8 cellular contexts compared by ENCODE assay signal in genomic region chr1:246117066-246117791, GRCh38.
DNase-seq lines count a peak whose midpoint lies in the region; TF ChIP-seq lines count a peak whose summit lies in the region.

No MANE protein-coding gene starts in this region.

- no peak overlapping the region for H2BK5ac ChIP-seq in H9 (ENCODE audit: insufficient read length, low read length)

- H3K79me1 ChIP-seq in H9 (ENCODE audit: insufficient read depth, low read depth, low read length, poor library complexity, severe bottlenecking), result no peaks in the 10 kb centered on the region

- no peak overlapping the region for H2BK20ac ChIP-seq in H9 (ENCODE audit: low read depth, low read length, poor library complexity, severe bottlenecking)

- no peaks in the 10 kb centered on the region for H3K9me3 ChIP-seq in H9 (ENCODE audit: control insufficient read depth, low read depth, low read length)

- no peak overlapping the region for H3K56ac ChIP-seq in H9 (ENCODE audit: insufficient read length, low read depth, low read length)

- no peak overlapping the region for H3K4ac ChIP-seq in H9 (ENCODE audit: low read depth, low read length)

- H3K23ac ChIP-seq in H9 (ENCODE audit: insufficient read length, low read depth, low read length), result no peak overlapping the region

- no CpG with 5 or more reads among the region's 10 CpGs for WGBS in H9 (ENCODE audit: extremely low coverage, insufficient read length, low lambda C conversion rate)

- H3K4me1 ChIP-seq in H9 (ENCODE audit: insufficient read depth, low read length), result peaks cover 2% of the 10 kb centered on the region; the same call in 1 of the 2 replicates

- H3K9ac ChIP-seq in H9 (ENCODE audit: extremely low read depth, insufficient read length, low read length), result no peak overlapping the region

- H3K27ac ChIP-seq in H9 (ENCODE audit: insufficient read length, low read depth, low read length), result no peak overlapping the region

- peak; percentile 73 for TF ChIP-seq CTCF in H9 (conservative IDR thresholded peaks at IDR 0.05)

- no peaks in the 10 kb centered on the region for H3K9me3 Mint-ChIP-seq in H9

- no peak overlapping the region for H3T11ph ChIP-seq in H9 (ENCODE audit: low read length)

- peak overlapping the region in 1 of 3 experiments; percentile 74; a peak in 1 of 7 replicates for H3K27ac Mint-ChIP-seq in H9

- no peak overlapping the region for H3K14ac ChIP-seq in H9 (ENCODE audit: insufficient read depth, low read length)

- no peak overlapping the region for H3K18ac ChIP-seq in H9 (ENCODE audit: insufficient read length, low read depth, low read length)

- no peak overlapping the region for H3K4me2 ChIP-seq in H9 (ENCODE audit: insufficient read depth, insufficient read length, low read length)

- no peaks in the 10 kb centered on the region for H3K79me2 ChIP-seq in H9 (ENCODE audit: insufficient read depth, low read length)

- H3K27me3 Mint-ChIP-seq in H9 (ENCODE audit: low read depth), result no peaks in the 10 kb centered on the region

- no peaks in the 10 kb centered on the region for H3K36me3 Mint-ChIP-seq in H9 (ENCODE audit: insufficient read depth in 1 of 3, low read depth in 3 of 3)

- no peaks in the 10 kb centered on the region for H3K23me2 ChIP-seq in H9 (ENCODE audit: insufficient read length, low read depth, low read length, poor library complexity, severe bottlenecking)

- no peak overlapping the region for H3K4me3 Mint-ChIP-seq in H9

- H2BK120ac ChIP-seq in H9 (ENCODE audit: low read depth, low read length, poor library complexity, severe bottlenecking), result no peak overlapping the region

- no peak overlapping the region for H4K8ac ChIP-seq in H9 (replicated peaks; ENCODE audit: insufficient read length, low read depth, low read length)

- H4K20me1 ChIP-seq in H9 (ENCODE audit: control insufficient read depth, insufficient read depth, insufficient read length), result no peaks in the 10 kb centered on the region

- H3K27me3 ChIP-seq in H9 (ENCODE audit: insufficient read depth, low read length), result no peaks in the 10 kb centered on the region

- H4K5ac ChIP-seq in H9 (ENCODE audit: insufficient read length, low read depth, low read length), result no peak overlapping the region

- H2AFZ ChIP-seq in H9 (ENCODE audit: low read length), result no peak overlapping the region

- H3K4me1 Mint-ChIP-seq in H9, result peaks cover 12 to 14% of the 10 kb centered on the region in 2 experiments

- H2AK5ac ChIP-seq in H9 (ENCODE audit: insufficient read length, low read length), result no peak overlapping the region

- no peak overlapping the region for H2BK12ac ChIP-seq in H9 (ENCODE audit: insufficient read length, low read depth, low read length)

- in situ Hi-C loops in SK-MEL-5 (cut with HindIII; ENCODE audit: low pct_unique_long_range_greater_than_20kb, low sequenced_read_pairs), result no loop called here

- DNase-seq in activated gamma-delta T cell treated with Interleukin-2 at 50 U/mL for 16 hours (peak; percentile 26), activated gamma-delta T cell (lab: John Stamatoyannopoulos, UW) (no peak), H9 (peak; percentile 49), LoVo (ENCODE audit: low spot score) (peak; percentile 15), SK-MEL-5 (ENCODE audit: low read depth, low spot score) (peak; percentile 70), amniotic stem cell (lab: John Stamatoyannopoulos, UW) (peak; percentile 45), iPS-NIHi11 (ENCODE audit: low spot score) (peak; percentile 56)
- peak; percentile 29 for DNase-seq in stimulated activated CD8-positive, alpha-beta memory T cell treated with anti-CD3 and anti-CD28 coated beads, Interleukin-4, amount 100 ng/mL, for 48 hours

- H4K91ac ChIP-seq in H9 (ENCODE audit: insufficient read length, low read depth, low read length), result no peak overlapping the region

- no peak overlapping the region for H2BK15ac ChIP-seq in H9 (ENCODE audit: low read depth, low read length)
